Comparison of ENCODE assay signal across 4 cellular contexts in genomic region chr1:13011932-13012331, GRCh38. TPM values are rescaled to one million over a fixed set of nuclear protein-coding genes. Genes with fewer than 3 reads are reported as not detected.
"Had no signal": no experiment of that assay in that cellular context is flagged by ENCODE, and none has a peak within 500 bp of the region (broad histone marks: within the 10 kb centered on the region; RNA-seq: fewer than 3 reads in every experiment).

No MANE protein-coding gene starts in this region.

RNA-seq across cellular contexts. Expression of gene PRAMEF27, which starts 44.4 kb away (rescaled TPM):
- total RNA-seq: LHCN-M2, M059J, MCF 10A, NCI-H460 had no signal

RNA-seq across cellular contexts. Expression of gene HNRNPCL3, which starts 48.6 kb away (rescaled TPM):
- total RNA-seq: LHCN-M2, M059J, MCF 10A, NCI-H460 had no signal

RNA-seq across cellular contexts. Expression of gene PRAMEF25, which starts 58.6 kb away (rescaled TPM):
- total RNA-seq: LHCN-M2, M059J, MCF 10A, NCI-H460 had no signal
